In genomic region chr1:152582647-152583046, GRCh38 we compare ENCODE assay signal across 22 cellular contexts. TPM values are rescaled to one million over a fixed set of nuclear protein-coding genes. Genes with fewer than 3 reads are reported as not detected.
A peak's percentile ranks its signal among the peaks of the same experiment; 100 is the strongest.
DNase-seq lines count a peak whose midpoint lies in the region; ATAC-seq, FAIRE-seq and TF ChIP-seq lines count a peak whose summit lies in the region.
"Had no signal": no experiment of that assay in that cellular context is flagged by ENCODE, and none has a peak within 500 bp of the region (broad histone marks: within the 10 kb centered on the region; RNA-seq: fewer than 3 reads in every experiment).

No MANE protein-coding gene starts in this region.

- peaks cover 12% of the 10 kb centered on the region for H3K4me1 Mint-ChIP-seq in MCF 10A (ENCODE audit: insufficient read depth, unreplicated experiment)
- H3K4me1 Mint-ChIP-seq: natural killer cell had no signal

- no peak for ATAC-seq in HG03108 (IDR thresholded peaks at IDR 0.05; ENCODE audit: unreplicated experiment)
- ATAC-seq: natural killer cell had no signal

- no peaks in the 10 kb centered on the region for H3K9me3 Mint-ChIP-seq in MCF 10A (ENCODE audit: unreplicated experiment)
- H3K9me3 Mint-ChIP-seq: natural killer cell; T-helper 1 cell treated with Interleukin-12 subunit alpha and Interleukin-12 subunit beta and Interleukin-4 antibody, amounts not matched to agents 30 μg/mL and 1 μg/mL, for 36 hours had no signal

- DNase-seq in MCF 10A (ENCODE audit: unreplicated experiment) (peak; percentile 52), breast epithelium (ENCODE audit: low spot score in 2 of 2) (no peak), bronchial epithelial cell (ENCODE audit: low read depth) (peak; percentile 88), left ventricle myocardium inferior (no peak), A172 (ENCODE audit: low spot score) (no peak)
- DNase-seq: activated gamma-delta T cell treated with Interleukin-2 at 50 U/mL for 16 hours; amniotic stem cell; central memory CD4-positive, alpha-beta T cell; dorsolateral prefrontal cortex; erythroblast; kidney glomerular epithelial cell; mesendoderm; natural killer cell; NCI-H1436; NCI-H2171; stimulated activated naive CD4-positive, alpha-beta T cell had no signal

- peak; percentile 13 for FAIRE-seq in bronchial epithelial cell (lab: Jason Lieb, UNC)

- H3K4me3 Mint-ChIP-seq in MCF 10A (ENCODE audit: unreplicated experiment), result no peak overlapping the region
- H3K4me3 Mint-ChIP-seq: natural killer cell; T-helper 1 cell treated with Interleukin-12 subunit alpha and Interleukin-12 subunit beta and Interleukin-4 antibody, amounts not matched to agents 30 μg/mL and 1 μg/mL, for 36 hours had no signal

- H3K9me3 ChIP-seq in breast epithelium (no peaks in the 10 kb centered on the region), left ventricle myocardium inferior (replicated peaks) (peaks cover 14% of the 10 kb centered on the region)

- H3K36me3 ChIP-seq in breast epithelium, result no peaks in the 10 kb centered on the region
- no peaks in the 10 kb centered on the region for H3K36me3 ChIP-seq in bronchial epithelial cell (ENCODE audit: control insufficient read depth, insufficient read depth, low read length)
- H3K36me3 ChIP-seq in left ventricle myocardium inferior, result no peaks in the 10 kb centered on the region
- H3K36me3 ChIP-seq: tibial nerve had no signal

- POLR2A ChIA-PET in MCF 10A (lab: Yijun Ruan, JAX), result interaction anchor here (0.6 kb wide), 1 partner anchor 35 kb away, joined by 3 read pairs; no protein-coding TSS in a partner anchor

- H3K27me3 ChIP-seq in breast epithelium, result no peaks in the 10 kb centered on the region
- H3K27me3 ChIP-seq in bronchial epithelial cell (ENCODE audit: control insufficient read depth, insufficient read depth, low read length), result no peaks in the 10 kb centered on the region
- peaks cover 5% of the 10 kb centered on the region for H3K27me3 ChIP-seq in left ventricle myocardium inferior (ENCODE audit: low read depth)
- H3K27me3 ChIP-seq: tibial nerve had no signal

- H3K4me3 ChIP-seq in breast epithelium (no peak overlapping the region), bronchial epithelial cell (ENCODE audit: low read depth, low read length) (no peak overlapping the region), left ventricle myocardium inferior (no peak overlapping the region)
- H3K4me3 ChIP-seq: dorsolateral prefrontal cortex, tibial nerve had no signal

- H3K4me1 ChIP-seq in breast epithelium (no peaks in the 10 kb centered on the region), left ventricle myocardium inferior (no peaks in the 10 kb centered on the region)
- H3K4me1 ChIP-seq: parathyroid adenoma, tibial nerve had no signal

- no peak for TF ChIP-seq POLR2A in breast epithelium (IDR thresholded peaks at IDR 0.05)

- TF ChIP-seq CTCF in MCF 10A (IDR thresholded peaks at IDR 0.05; ENCODE audit: unreplicated experiment), result no peak
- no peak for TF ChIP-seq CTCF in breast epithelium (IDR thresholded peaks at IDR 0.05)
- TF ChIP-seq CTCF in bronchial epithelial cell (IDR thresholded peaks at IDR 0.05; ENCODE audit: insufficient read depth, low read length, severe bottlenecking), result no peak
- TF ChIP-seq CTCF in left ventricle myocardium inferior (IDR thresholded peaks at IDR 0.05; ENCODE audit: borderline replicate concordance), result no peak

- no TSS peak for BruUV-seq in MCF 10A (replicated peaks; lab: Mats Ljungman, UMichigan)

- intact Hi-C loops in MCF 10A (cut with micrococcal nuclease), result no loop called here
- intact Hi-C loops in breast epithelium (cut with DNase I; ENCODE audit: low total_unique reads), result no loop called here
- intact Hi-C loops in left ventricle myocardium inferior (cut with micrococcal nuclease), result no loop called here

- no peaks in the 10 kb centered on the region for H3K27me3 Mint-ChIP-seq in MCF 10A (ENCODE audit: insufficient read depth, unreplicated experiment)

- CTCF ChIA-PET in MCF 10A (lab: Yijun Ruan, JAX), result interaction anchor here (0.7 to 1.1 kb wide), 2 partner anchors 50 to 71 kb away, joined by 3 to 4 read pairs; no protein-coding TSS in a partner anchor

- H3K27ac ChIP-seq in breast epithelium (no peak overlapping the region), left ventricle myocardium inferior (replicated peaks) (no peak overlapping the region)
- H3K27ac ChIP-seq: 22Rv1, dorsolateral prefrontal cortex, parathyroid adenoma, tibial nerve, VCaP had no signal

- H3K27ac Mint-ChIP-seq in MCF 10A (ENCODE audit: low read depth, unreplicated experiment), result no peak overlapping the region
- H3K27ac Mint-ChIP-seq: natural killer cell; T-helper 1 cell treated with Interleukin-12 subunit alpha and Interleukin-12 subunit beta and Interleukin-4 antibody, amounts not matched to agents 30 μg/mL and 1 μg/mL, for 36 hours had no signal

- no peaks in the 10 kb centered on the region for H3K36me3 Mint-ChIP-seq in MCF 10A (ENCODE audit: insufficient read depth, unreplicated experiment)
- H3K36me3 Mint-ChIP-seq: natural killer cell had no signal

RNA-seq across cellular contexts. Expression of gene LCE3D, which starts 2.3 kb away (rescaled TPM):
- 0.75 TPM in 1 of 2 replicates, not detected in the other for total RNA-seq in MCF 10A (2022)
- total RNA-seq in breast epithelium, result not detected
- total RNA-seq in bronchial epithelial cell, result 0.38 and 0.79 TPM in 2 replicates
- total RNA-seq in left ventricle myocardium inferior, result not detected
- total RNA-seq in A172 (2014; rRNA removed; shearing (Covaris generic)), result not detected in 2 replicates
- total RNA-seq: dorsolateral prefrontal cortex, natural killer cell, tibial nerve had no signal

RNA-seq across cellular contexts. Expression of gene LCE3E, which starts 16.1 kb away (rescaled TPM):
- total RNA-seq in MCF 10A (2022) (not detected in 2 replicates), breast epithelium (not detected), bronchial epithelial cell (not detected in 2 replicates), left ventricle myocardium inferior (not detected)
- total RNA-seq in A172 (2014; rRNA removed; shearing (Covaris generic)), result not detected in 2 replicates
- total RNA-seq: dorsolateral prefrontal cortex, natural killer cell, tibial nerve had no signal

RNA-seq across cellular contexts. Expression of gene LCE3C, which starts 17.4 kb away (rescaled TPM):
- not detected in 2 replicates for total RNA-seq in MCF 10A (2022)
- not detected for total RNA-seq in breast epithelium
- total RNA-seq in bronchial epithelial cell, result not detected in 2 replicates
- not detected for total RNA-seq in left ventricle myocardium inferior
- total RNA-seq in A172 (2014; rRNA removed; shearing (Covaris generic)), result not detected in 2 replicates
- total RNA-seq: dorsolateral prefrontal cortex, natural killer cell, tibial nerve had no signal

RNA-seq across cellular contexts. Expression of gene LCE3B, which starts 31.0 kb away (rescaled TPM):
- total RNA-seq in MCF 10A (2022) (not detected in 2 replicates), breast epithelium (not detected), bronchial epithelial cell (not detected in 2 replicates), left ventricle myocardium inferior (not detected)
- not detected in 2 replicates for total RNA-seq in A172 (2014; rRNA removed; shearing (Covaris generic))
- total RNA-seq: dorsolateral prefrontal cortex, natural killer cell, tibial nerve had no signal

RNA-seq across cellular contexts. Expression of gene LCE3A, which starts 40.3 kb away (rescaled TPM):
- total RNA-seq in MCF 10A (2022), result not detected in 2 replicates
- total RNA-seq in breast epithelium, result not detected
- total RNA-seq in bronchial epithelial cell, result not detected in 2 replicates
- total RNA-seq in left ventricle myocardium inferior, result not detected
- not detected in 2 replicates for total RNA-seq in A172 (2014; rRNA removed; shearing (Covaris generic))
- total RNA-seq: dorsolateral prefrontal cortex, natural killer cell, tibial nerve had no signal

Comparison
In these comparisons a context has a peak if more than half of its experiments do, and no peak if none do; other contexts are left out.
1. DNase-seq: peak in MCF 10A (single experiment) and bronchial epithelial cell (single experiment); none in breast epithelium (0 of 2), left ventricle myocardium inferior (single experiment) and A172 (single experiment).